ENCODE assay signal across 32 cellular contexts in the genomic region with DNA sequence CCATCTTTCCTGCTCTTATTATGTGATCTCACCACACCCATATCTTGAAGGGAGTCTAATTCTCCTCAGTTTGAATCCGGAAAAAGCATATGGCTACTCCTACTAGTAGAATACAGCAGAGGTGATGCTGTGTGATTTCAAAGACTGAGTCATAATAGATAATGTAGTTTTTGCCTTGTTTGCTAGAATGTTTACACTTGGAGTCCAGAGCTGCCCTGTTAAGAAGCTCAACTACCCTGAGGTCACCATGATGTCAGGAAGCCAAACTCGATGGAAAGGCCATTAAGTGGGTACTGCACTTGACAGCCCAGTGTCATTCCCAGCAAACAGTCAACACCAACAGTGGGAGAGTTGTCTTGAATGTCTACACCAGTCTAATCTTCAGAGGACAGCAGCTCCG. TPM values are rescaled to one million over a fixed set of nuclear protein-coding genes. Genes with fewer than 3 reads are reported as not detected.
"Had no signal": no experiment of that assay in that cellular context is flagged by ENCODE, and none has a peak within 500 bp of the region (broad histone marks: within the 10 kb centered on the region; RNA-seq: fewer than 3 reads in every experiment).

No MANE protein-coding gene starts in this region.

- H3K9ac ChIP-seq: KMS-11 had no signal

- H3K4me3 ChIP-seq: cardiac muscle cell, MG63 had no signal

- ATAC-seq: activated CD8-positive, alpha-beta T cell treated with anti-CD3 and anti-CD28 coated beads, Interleukin-2, amount 10 ng/mL, durations not matched to agents 7 days and 5 days; T-helper 17 cell; WTC11 had no signal

- H3K27ac ChIP-seq: cardiac muscle cell, KMS-11 had no signal

- H3K4me2 ChIP-seq: KMS-11 had no signal

- FAIRE-seq: astrocyte, RCC 7860 had no signal

- DNase-seq: activated CD4-positive, alpha-beta T cell treated with anti-CD3 and anti-CD28 coated beads for 48 hours; activated CD4-positive, alpha-beta T cell treated with anti-CD3 and anti-CD28 coated beads, Interleukin-2, amount 50 U/mL, for 4 hours; activated CD4-positive, CD25-positive, alpha-beta regulatory T cell treated with anti-CD3 and anti-CD28 coated beads, Interleukin-2, amount 50 U/mL, for 72 hours; activated CD8-positive, alpha-beta memory T cell treated with anti-CD3 and anti-CD28 coated beads, Interleukin-2, amount 50 U/mL, for 48 hours; activated CD8-positive, alpha-beta T cell treated with anti-CD3 and anti-CD28 coated beads, Interleukin-2, amount 10 ng/mL, durations not matched to agents 7 days and 5 days; activated effector memory CD4-positive, alpha-beta T cell treated with Interleukin-2 at 50 U/mL for 16 hours; activated naive CD4-positive, alpha-beta T cell; activated T-cell treated with anti-CD3 and anti-CD28 coated beads, Interleukin-2, amount 50 U/mL, for 24 hours; amygdala; MG63; MV-4-11; NCI-H1092 treated with DMSO at 0.1 percent for 48 hours; NCI-H1417 treated with DMSO at 0.1 percent for 48 hours; NCI-H1694; NCI-H2029; NCI-H2107; NCI-H2171 treated with DMSO at 0.1 percent for 48 hours; NCI-H345; NCI-H510A; NCI-H526 treated with DMSO at 0.1 percent for 48 hours; NCI-H82; SHP77 treated with DMSO at 0.1 percent for 48 hours; T-helper 17 cell; T-helper 9 cell had no signal

- H3K27me3 ChIP-seq: cardiac muscle cell, MG63 had no signal

- H3K36me3 ChIP-seq: cardiac muscle cell, MG63 had no signal

RNA-seq across cellular contexts. Expression of a gene that starts 56.9 kb away (rescaled TPM):
- total RNA-seq: activated CD8-positive, alpha-beta T cell treated with anti-CD3 and anti-CD28 coated beads, Interleukin-2, amount 10 ng/mL, durations not matched to agents 7 days and 5 days; activated T-helper 1 cell treated with anti-CD3 and anti-CD28 coated beads, Interleukin-12 subunit alpha, Interleukin-12 subunit beta, Interleukin-2, Interleukin-4 antibody, amounts not matched to agents 30 ng/mL and 10 ng/mL and 1 ng/mL, durations not matched to agents 14 hours and 24 hours and 36 hours; astrocyte; cardiac muscle cell; OCI-LY7; SK-MEL-5; T-helper 17 cell; WTC11 had no signal
- polyA plus RNA-seq: cardiac muscle cell had no signal
